ENCODE assay signal across 12 cellular contexts in genomic region chr3:14426305-14426620, GRCh38. TPM values are rescaled to one million over a fixed set of nuclear protein-coding genes. Genes with fewer than 3 reads are reported as not detected.
DNase-seq lines count a peak whose midpoint lies in the region; ATAC-seq and TF ChIP-seq lines count a peak whose summit lies in the region.
"Had no signal": no experiment of that assay in that cellular context is flagged by ENCODE, and none has a peak within 500 bp of the region (broad histone marks: within the 10 kb centered on the region; RNA-seq: fewer than 3 reads in every experiment).

No MANE protein-coding gene starts in this region.

- no peaks in the 10 kb centered on the region for H3K9me3 ChIP-seq in CD4-positive, alpha-beta memory T cell (ENCODE audit: control insufficient read depth in 1 of 2, low read length in 2 of 2)
- H3K9me3 ChIP-seq in naive thymus-derived CD4-positive, alpha-beta T cell (ENCODE audit: control insufficient read depth in 2 of 3, low read length in 3 of 3), result no peaks in the 10 kb centered on the region
- H3K9me3 ChIP-seq: colonic mucosa, sigmoid colon had no signal

- H3K27ac Mint-ChIP-seq in CD4-positive, alpha-beta memory T cell, result peak overlapping the region; percentile 97 to 100 (median 100)
- peak overlapping the region; percentile 77 for H3K27ac Mint-ChIP-seq in activated T-helper 1 cell treated with anti-CD3 and anti-CD28 coated beads, Interleukin-12 subunit alpha, Interleukin-12 subunit beta, Interleukin-2, Interleukin-4 antibody, amounts not matched to agents 30 ng/mL and 10 ng/mL and 1 ng/mL, durations not matched to agents 14 hours and 24 hours and 36 hours
- H3K27ac Mint-ChIP-seq in naive thymus-derived CD4-positive, alpha-beta T cell, result peak overlapping the region; percentile 61 to 100 (median 87)
- H3K27ac Mint-ChIP-seq in HFFc6 (no peak overlapping the region), osteocyte (ENCODE audit: unreplicated experiment) (no peak overlapping the region)
- H3K27ac Mint-ChIP-seq: nephron progenitor cell had no signal

- H3K27ac ChIP-seq in CD4-positive, alpha-beta memory T cell (ENCODE audit: low read depth, low read length), result peak overlapping the region; percentile 98
- H3K27ac ChIP-seq in naive thymus-derived CD4-positive, alpha-beta T cell (ENCODE audit: low read depth, low read length), result peak overlapping the region; percentile 62
- H3K27ac ChIP-seq: C4-2B, colonic mucosa, sigmoid colon had no signal

- peak overlapping the region; percentile 65 to 91 (median 80) for H3K4me3 Mint-ChIP-seq in CD4-positive, alpha-beta memory T cell
- peak overlapping the region; percentile 52 for H3K4me3 Mint-ChIP-seq in activated T-helper 1 cell treated with anti-CD3 and anti-CD28 coated beads, Interleukin-12 subunit alpha, Interleukin-12 subunit beta, Interleukin-2, Interleukin-4 antibody, amounts not matched to agents 30 ng/mL and 10 ng/mL and 1 ng/mL, durations not matched to agents 14 hours and 24 hours and 36 hours
- H3K4me3 Mint-ChIP-seq in naive thymus-derived CD4-positive, alpha-beta T cell, result peak overlapping the region; percentile 50 to 74 (median 69)
- no peak overlapping the region for H3K4me3 Mint-ChIP-seq in HFFc6
- H3K4me3 Mint-ChIP-seq in osteocyte (ENCODE audit: unreplicated experiment), result no peak overlapping the region
- H3K4me3 Mint-ChIP-seq: nephron progenitor cell had no signal

- H3K27me3 ChIP-seq in CD4-positive, alpha-beta memory T cell (ENCODE audit: insufficient read depth, low read length), result no peaks in the 10 kb centered on the region
- H3K27me3 ChIP-seq in naive thymus-derived CD4-positive, alpha-beta T cell (ENCODE audit: control insufficient read depth in 2 of 2, insufficient read depth in 2 of 2, low read length in 2 of 2), result no peaks in the 10 kb centered on the region
- H3K27me3 ChIP-seq: colonic mucosa, sigmoid colon had no signal

- CTCF ChIA-PET in CD4-positive, alpha-beta memory T cell (lab: Charles Lee; ENCODE audit: partially characterized antibody), result interaction anchor here (1.1 to 3.3 kb wide), 7 partner anchors 11 to 41 kb away, joined by 3 to 16 read pairs (median 6); partner anchors contain the start of gene SLC6A6
- CTCF ChIA-PET in naive thymus-derived CD4-positive, alpha-beta T cell (lab: Charles Lee), result interaction anchor here (2.8 kb wide), 1 partner anchor 41 kb away, joined by 11 read pairs; no protein-coding TSS in a partner anchor

- peak; percentile 17 for ATAC-seq in HG03280 (IDR thresholded peaks at IDR 0.05; ENCODE audit: unreplicated experiment)
- ATAC-seq in naive thymus-derived CD4-positive, alpha-beta T cell, result no peak
- no peak for ATAC-seq in GM18873 (IDR thresholded peaks at IDR 0.05; ENCODE audit: low FRiP score, unreplicated experiment)
- ATAC-seq in GM18858 (IDR thresholded peaks at IDR 0.05; ENCODE audit: unreplicated experiment), result no peak

- no peaks in the 10 kb centered on the region for H3K9me3 Mint-ChIP-seq in CD4-positive, alpha-beta memory T cell
- H3K9me3 Mint-ChIP-seq in activated T-helper 1 cell treated with anti-CD3 and anti-CD28 coated beads, Interleukin-12 subunit alpha, Interleukin-12 subunit beta, Interleukin-2, Interleukin-4 antibody, amounts not matched to agents 30 ng/mL and 10 ng/mL and 1 ng/mL, durations not matched to agents 14 hours and 24 hours and 36 hours, result no peaks in the 10 kb centered on the region
- H3K9me3 Mint-ChIP-seq in naive thymus-derived CD4-positive, alpha-beta T cell, result peaks cover 0 to under 1% (median 0%) of the 10 kb centered on the region in 11 donors
- H3K9me3 Mint-ChIP-seq in HFFc6 (no peaks in the 10 kb centered on the region), osteocyte (ENCODE audit: unreplicated experiment) (no peaks in the 10 kb centered on the region)
- H3K9me3 Mint-ChIP-seq: nephron progenitor cell had no signal

- no peaks in the 10 kb centered on the region for H3K36me3 ChIP-seq in CD4-positive, alpha-beta memory T cell (ENCODE audit: insufficient read depth, low read length)
- no peaks in the 10 kb centered on the region for H3K36me3 ChIP-seq in naive thymus-derived CD4-positive, alpha-beta T cell (ENCODE audit: control insufficient read depth in 2 of 3, insufficient read depth in 3 of 3, low read length in 3 of 3)
- H3K36me3 ChIP-seq: colonic mucosa, sigmoid colon had no signal

- intact Hi-C loops in CD4-positive, alpha-beta memory T cell (cut with micrococcal nuclease), result loop anchor here (1.0 kb wide), 1 partner anchor 24 kb away; the partner anchor contains the start of gene SLC6A6
- intact Hi-C loops in activated T-helper 1 cell treated with anti-CD3 and anti-CD28 coated beads, Interleukin-12 subunit alpha, Interleukin-12 subunit beta, Interleukin-2, Interleukin-4 antibody, amounts not matched to agents 30 ng/mL and 10 ng/mL and 1 ng/mL, durations not matched to agents 14 hours and 24 hours and 36 hours (cut with micrococcal nuclease), result no loop called here
- intact Hi-C loops in naive thymus-derived CD4-positive, alpha-beta T cell (cut with micrococcal nuclease), result loop anchor here in 1 of 2 donors (1.0 kb wide), 1 partner anchor 24 kb away; the partner anchor contains the start of gene SLC6A6

- no peak for TF ChIP-seq CTCF in HFFc6 (IDR thresholded peaks at IDR 0.05)
- TF ChIP-seq CTCF in osteocyte (IDR thresholded peaks at IDR 0.05), result no peak

- H3K4me1 ChIP-seq in CD4-positive, alpha-beta memory T cell (ENCODE audit: insufficient read depth, low read length), result peaks cover 94% of the 10 kb centered on the region
- peaks cover 73 to 92% of the 10 kb centered on the region in 2 donors for H3K4me1 ChIP-seq in naive thymus-derived CD4-positive, alpha-beta T cell (ENCODE audit: control insufficient read depth in 2 of 2, insufficient read depth in 2 of 2, low read length in 2 of 2)

- no peak for DNase-seq in CD4-positive, alpha-beta memory T cell
- no peak for DNase-seq in activated T-helper 1 cell treated with anti-CD3 and anti-CD28 coated beads, Interleukin-12 subunit alpha, Interleukin-12 subunit beta, Interleukin-2, Interleukin-4 antibody, amounts not matched to agents 30 ng/mL and 10 ng/mL and 1 ng/mL, durations not matched to agents 14 hours and 24 hours and 36 hours (ENCODE audit: low spot score)
- DNase-seq in naive thymus-derived CD4-positive, alpha-beta T cell, result no peak
- DNase-seq in HFFc6 (no peak), osteocyte (ENCODE audit: extremely low spot score, unreplicated experiment) (no peak)
- DNase-seq: colonic mucosa, nephron progenitor cell, sigmoid colon had no signal

- H3K36me3 Mint-ChIP-seq in CD4-positive, alpha-beta memory T cell, result peaks cover 0 to 7% of the 10 kb centered on the region in 2 donors
- peaks cover 7% of the 10 kb centered on the region for H3K36me3 Mint-ChIP-seq in activated T-helper 1 cell treated with anti-CD3 and anti-CD28 coated beads, Interleukin-12 subunit alpha, Interleukin-12 subunit beta, Interleukin-2, Interleukin-4 antibody, amounts not matched to agents 30 ng/mL and 10 ng/mL and 1 ng/mL, durations not matched to agents 14 hours and 24 hours and 36 hours (ENCODE audit: low read depth)
- H3K36me3 Mint-ChIP-seq in naive thymus-derived CD4-positive, alpha-beta T cell, result peaks cover 0 to 3% (median 0%) of the 10 kb centered on the region in 5 donors
- H3K36me3 Mint-ChIP-seq in HFFc6 (ENCODE audit: low read depth), result 0 out of 2 replicates have a peak, but pooled peaks cover 10% of the 10 kb centered on the region
- H3K36me3 Mint-ChIP-seq in osteocyte (ENCODE audit: unreplicated experiment), result peaks cover 4% of the 10 kb centered on the region

- POLR2A ChIA-PET in CD4-positive, alpha-beta memory T cell (lab: Charles Lee; ENCODE audit: partially characterized antibody), result interaction anchor here (0.8 to 18.6 kb wide), 4 partner anchors 11 to 302 kb away, joined by 4 to 394 read pairs (median 4); partner anchors contain the start of genes CHCHD4, LSM3, SLC6A6 and TMEM43
- POLR2A ChIA-PET in naive thymus-derived CD4-positive, alpha-beta T cell (lab: Charles Lee), result interaction anchor here (1.0 to 2.1 kb wide), 4 partner anchors 10 to 284 kb away, joined by 3 to 10 read pairs (median 4); partner anchors contain the start of gene SLC6A6

- H3K27me3 Mint-ChIP-seq in CD4-positive, alpha-beta memory T cell, result no peaks in the 10 kb centered on the region
- no peaks in the 10 kb centered on the region for H3K27me3 Mint-ChIP-seq in activated T-helper 1 cell treated with anti-CD3 and anti-CD28 coated beads, Interleukin-12 subunit alpha, Interleukin-12 subunit beta, Interleukin-2, Interleukin-4 antibody, amounts not matched to agents 30 ng/mL and 10 ng/mL and 1 ng/mL, durations not matched to agents 14 hours and 24 hours and 36 hours (ENCODE audit: insufficient read depth)
- no peaks in the 10 kb centered on the region for H3K27me3 Mint-ChIP-seq in naive thymus-derived CD4-positive, alpha-beta T cell
- peaks cover 5% of the 10 kb centered on the region for H3K27me3 Mint-ChIP-seq in HFFc6 (ENCODE audit: insufficient read depth)
- no peaks in the 10 kb centered on the region for H3K27me3 Mint-ChIP-seq in osteocyte (ENCODE audit: unreplicated experiment)

- peak overlapping the region in 1 of 2 donors; percentile 4 for H3K4me3 ChIP-seq in CD4-positive, alpha-beta memory T cell (ENCODE audit: low read length in 2 of 2)
- no peak overlapping the region for H3K4me3 ChIP-seq in naive thymus-derived CD4-positive, alpha-beta T cell (ENCODE audit: low read length)
- H3K4me3 ChIP-seq: colonic mucosa, sigmoid colon had no signal

- H3K4me1 Mint-ChIP-seq in CD4-positive, alpha-beta memory T cell, result peaks cover 76 to 98% (median 90%) of the 10 kb centered on the region in 4 donors
- peaks cover 85% of the 10 kb centered on the region for H3K4me1 Mint-ChIP-seq in activated T-helper 1 cell treated with anti-CD3 and anti-CD28 coated beads, Interleukin-12 subunit alpha, Interleukin-12 subunit beta, Interleukin-2, Interleukin-4 antibody, amounts not matched to agents 30 ng/mL and 10 ng/mL and 1 ng/mL, durations not matched to agents 14 hours and 24 hours and 36 hours (ENCODE audit: low read depth)
- peaks cover 77 to 91% (median 87%) of the 10 kb centered on the region in 7 donors for H3K4me1 Mint-ChIP-seq in naive thymus-derived CD4-positive, alpha-beta T cell
- peaks cover 45% of the 10 kb centered on the region for H3K4me1 Mint-ChIP-seq in HFFc6 (ENCODE audit: low read depth)
- H3K4me1 Mint-ChIP-seq in osteocyte (ENCODE audit: unreplicated experiment), result peaks cover 40% of the 10 kb centered on the region

RNA-seq across cellular contexts. Expression of gene SLC6A6, which starts 23.9 kb away (rescaled TPM):
- total RNA-seq in CD4-positive, alpha-beta memory T cell, result 10 to 100 TPM; 50.6 to 51.8 TPM
- 1 to 10 TPM; 3.8 to 8.8 TPM for polyA plus RNA-seq in CD4-positive, alpha-beta memory T cell
- 45.4 and 51.2 TPM in 2 replicates for total RNA-seq in activated T-helper 1 cell treated with anti-CD3 and anti-CD28 coated beads, Interleukin-12 subunit alpha, Interleukin-12 subunit beta, Interleukin-2, Interleukin-4 antibody, amounts not matched to agents 30 ng/mL and 10 ng/mL and 1 ng/mL, durations not matched to agents 14 hours and 24 hours and 36 hours
- 10 to 100 TPM; 34.5 to 87.5 (median 35.6) TPM for total RNA-seq in naive thymus-derived CD4-positive, alpha-beta T cell
- 1 to 10 TPM; 3.0 to 3.2 TPM for polyA plus RNA-seq in naive thymus-derived CD4-positive, alpha-beta T cell
- total RNA-seq in HFFc6 (2021; fragmentation: NEBNext Ultra II Directional; extraction: Animal tissue kit (Norgen Biotek cat#: 25700)), result 10 to 100 TPM; 22.5 to 33.0 (median 28.6) TPM
- 37.2 and 41.9 TPM in 2 replicates for total RNA-seq in osteocyte

Comparison
In these comparisons a context has a peak if more than half of its experiments do, and no peak if none do; other contexts are left out.
1. H3K27ac Mint-ChIP-seq: peak in CD4-positive, alpha-beta memory T cell (7 of 7), activated T-helper 1 cell treated with anti-CD3 and anti-CD28 coated beads, Interleukin-12 subunit alpha, Interleukin-12 subunit beta, Interleukin-2, Interleukin-4 antibody, amounts not matched to agents 30 ng/mL and 10 ng/mL and 1 ng/mL, durations not matched to agents 14 hours and 24 hours and 36 hours (single experiment) and naive thymus-derived CD4-positive, alpha-beta T cell (9 of 9); none in HFFc6 (single experiment) and osteocyte (single experiment).
2. H3K4me3 Mint-ChIP-seq: peak in CD4-positive, alpha-beta memory T cell (8 of 8), activated T-helper 1 cell treated with anti-CD3 and anti-CD28 coated beads, Interleukin-12 subunit alpha, Interleukin-12 subunit beta, Interleukin-2, Interleukin-4 antibody, amounts not matched to agents 30 ng/mL and 10 ng/mL and 1 ng/mL, durations not matched to agents 14 hours and 24 hours and 36 hours (single experiment) and naive thymus-derived CD4-positive, alpha-beta T cell (10 of 10); none in HFFc6 (single experiment) and osteocyte (single experiment).